8 cellular contexts compared by ENCODE assay signal in the genomic region with DNA sequence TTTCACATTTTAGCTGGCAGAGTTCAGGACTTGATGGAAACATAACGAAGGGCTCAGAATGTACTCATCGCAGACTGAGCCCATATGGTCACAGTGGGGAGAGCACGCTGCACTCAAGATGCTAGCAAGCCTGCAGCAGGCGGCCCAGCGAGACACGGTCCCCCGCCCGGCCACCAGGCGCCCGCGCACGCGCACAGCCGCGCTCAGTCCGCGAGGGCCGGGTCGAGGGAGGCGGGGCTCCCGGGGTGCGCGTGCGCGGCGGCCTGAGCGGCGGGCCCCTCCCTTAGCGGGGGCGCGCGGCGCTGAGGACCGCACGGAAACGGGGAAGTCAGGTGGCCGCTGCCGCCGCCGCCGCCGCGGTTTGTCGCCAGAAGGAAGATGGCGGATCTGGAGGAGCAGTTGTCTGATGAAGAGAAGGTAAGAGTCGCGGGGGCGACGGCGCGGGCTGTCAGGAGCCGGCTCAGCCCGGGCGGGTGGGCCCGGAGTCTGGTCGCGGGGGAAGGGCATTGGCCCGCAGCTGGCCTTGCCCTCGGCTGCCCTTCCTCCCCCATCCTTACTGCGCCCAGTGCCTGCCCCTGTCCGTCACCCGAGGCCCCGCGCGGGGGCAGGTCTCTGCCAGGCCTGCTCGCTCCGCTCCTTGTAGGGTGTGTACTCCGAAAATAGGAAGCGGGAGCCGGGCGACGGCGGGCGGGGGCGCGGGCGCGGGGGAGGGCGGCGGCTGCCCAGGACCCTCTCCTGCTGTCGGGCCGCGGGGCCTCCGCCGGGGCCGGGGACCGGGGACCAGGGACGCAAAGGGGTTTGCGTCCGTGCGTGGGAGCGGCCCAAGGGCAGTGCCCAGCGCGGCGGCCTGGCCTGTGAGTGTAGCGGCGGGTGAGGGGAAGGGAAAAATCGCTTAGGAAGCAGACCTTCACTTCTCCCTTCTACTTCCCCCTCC. TPM values are rescaled to one million over a fixed set of nuclear protein-coding genes. Genes with fewer than 3 reads are reported as not detected.
DNase-seq lines count a peak whose midpoint lies in the region; ATAC-seq, FAIRE-seq and TF ChIP-seq lines count a peak whose summit lies in the region.

A gene (plus strand): TSS at position 354 of the 934 bp plus-strand sequence. CDS start 25 bp downstream, at position 379.

- POLR2A ChIA-PET in RWPE1 (lab: Yijun Ruan, JAX; ENCODE audit: low non-redundant PET) = no interaction called here

- peak within 1 kb of the TSS; percentile 93 for H3K9ac ChIP-seq in ES-I3 (ENCODE audit: low read depth, low read length)
- peak within 1 kb of the TSS; percentile 98 for H3K9ac ChIP-seq in fibroblast of lung (ENCODE audit: insufficient read depth, low read length)

- H3K36me3 ChIP-seq in ES-I3 (ENCODE audit: insufficient read depth, low read length) = no peaks in the 10 kb centered on the region
- no peaks in the 10 kb centered on the region for H3K36me3 ChIP-seq in fibroblast of lung (ENCODE audit: control insufficient read depth, insufficient read depth, low read length)

- H3K4me3 ChIP-seq in fibroblast of lung (replicated peaks in 1 of 4; ENCODE audit: control extremely low read depth in 1 of 4, insufficient read depth in 1 of 4, low read depth in 3 of 4, low read length in 4 of 4) = peak within 1 kb of the TSS; percentile 87 to 98 (median 90)

- peak within 1 kb of the TSS; percentile 92 for H3K27ac Mint-ChIP-seq in activated T-helper 17 cell treated with anti-CD3 and anti-CD28 coated beads, Interleukin-2, amount 50 U/mL, for 72 hours
- H3K27ac Mint-ChIP-seq in natural killer cell = peak within 1 kb of the TSS; percentile 93 to 95

- H3K4me2 ChIP-seq in fibroblast of lung (ENCODE audit: extremely low read depth, insufficient read depth, low read length) = peak within 1 kb of the TSS; percentile 96

- no peaks in the 10 kb centered on the region for H4K20me1 ChIP-seq in fibroblast of lung (ENCODE audit: control insufficient read depth, extremely low read depth, insufficient read depth, low read length)

- no peaks in the 10 kb centered on the region for H3K9me3 Mint-ChIP-seq in activated T-helper 17 cell treated with anti-CD3 and anti-CD28 coated beads, Interleukin-2, amount 50 U/mL, for 72 hours
- H3K9me3 Mint-ChIP-seq in natural killer cell = no peaks in the 10 kb centered on the region

- H3K4me1 Mint-ChIP-seq in activated T-helper 17 cell treated with anti-CD3 and anti-CD28 coated beads, Interleukin-2, amount 50 U/mL, for 72 hours = peaks cover 22% of the 10 kb centered on the region
- H3K4me1 Mint-ChIP-seq in natural killer cell = peaks cover 36 to 49% of the 10 kb centered on the region in 2 donors

- TF ChIP-seq CTCF in RWPE1 (conservative IDR thresholded peaks at IDR 0.05; ENCODE audit: low read depth) (peak; percentile 24; the same call in 1 of the 2 replicates), fibroblast of lung (conservative IDR thresholded peaks at IDR 0.05 in 1 of 2, IDR thresholded peaks at IDR 0.05 in 1 of 2; ENCODE audit: low read depth in 1 of 2, low read length in 2 of 2) (peak; percentile 16 to 18), natural killer cell (IDR thresholded peaks at IDR 0.05) (peak; percentile 36)

- TF ChIP-seq POLR2A in H54 (IDR thresholded peaks at IDR 0.05; ENCODE audit: low read depth, low read length) = peak; percentile 83

- peaks cover 21% of the 10 kb centered on the region for H3K36me3 Mint-ChIP-seq in activated T-helper 17 cell treated with anti-CD3 and anti-CD28 coated beads, Interleukin-2, amount 50 U/mL, for 72 hours (ENCODE audit: low read depth)
- no peaks in the 10 kb centered on the region for H3K36me3 Mint-ChIP-seq in natural killer cell

- peak; percentile 38 for FAIRE-seq in H54 (lab: Jason Lieb, UNC)

- H3K27ac ChIP-seq in RWPE1 (peak within 1 kb of the TSS; percentile 92), fibroblast of lung (ENCODE audit: insufficient read depth, low read length) (peak within 1 kb of the TSS; percentile 95)

- CTCF ChIA-PET in RWPE1 (lab: Yijun Ruan, JAX) = interaction anchor here (0.7 kb wide), 2 partner anchors 11 to 313 kb away, joined by 3 read pairs; no protein-coding TSS in a partner anchor

- no peaks in the 10 kb centered on the region for H3K9me3 ChIP-seq in ES-I3 (ENCODE audit: control insufficient read depth, insufficient read depth, low read length)
- no peaks in the 10 kb centered on the region for H3K9me3 ChIP-seq in fibroblast of lung (ENCODE audit: control insufficient read depth, insufficient read depth, low read depth, low read length)

- DNase-seq in H54 (ENCODE audit: insufficient read length, low spot score) (peak; percentile 90), LoVo (ENCODE audit: low spot score) (peak; percentile 99), RWPE1 (ENCODE audit: low spot score) (peak; percentile 99), fibroblast of lung (ENCODE audit: low read depth in 2 of 2) (peak; percentile 85 to 89), natural killer cell (peak; percentile 97)
- DNase-seq in stimulated activated naive CD4-positive, alpha-beta T cell (lab: John Stamatoyannopoulos, UW) = peak; percentile 89 to 95 (median 92)

- H3K79me2 ChIP-seq in fibroblast of lung (ENCODE audit: control insufficient read depth, insufficient read depth, low read length) = peaks cover 46% of the 10 kb centered on the region

- H3K27me3 ChIP-seq in fibroblast of lung (ENCODE audit: control insufficient read depth, insufficient read depth, low read length) = no peaks in the 10 kb centered on the region

- intact Hi-C loops in natural killer cell (cut with micrococcal nuclease) = loop anchor here (2.0 to 5.0 kb wide), 2 partner anchors 90 to 650 kb away; a partner anchor contains a TSS

- H2AFZ ChIP-seq in fibroblast of lung (ENCODE audit: low read length) = peak within 1 kb of the TSS; percentile 31

- peaks cover 1% of the 10 kb centered on the region for H3K27me3 Mint-ChIP-seq in activated T-helper 17 cell treated with anti-CD3 and anti-CD28 coated beads, Interleukin-2, amount 50 U/mL, for 72 hours
- H3K27me3 Mint-ChIP-seq in natural killer cell (ENCODE audit: low read depth in 2 of 2) = peaks cover 15 to 19% of the 10 kb centered on the region in 2 donors

- ATAC-seq in activated T-helper 17 cell treated with anti-CD3 and anti-CD28 coated beads, Interleukin-2, amount 50 U/mL, for 72 hours (replicated peaks) = peak; percentile 90
- peak; percentile 90 to 98 (median 91) for ATAC-seq in natural killer cell

- H3K4me3 Mint-ChIP-seq in activated T-helper 17 cell treated with anti-CD3 and anti-CD28 coated beads, Interleukin-2, amount 50 U/mL, for 72 hours = peak within 1 kb of the TSS; percentile 88
- peak within 1 kb of the TSS; percentile 99 for H3K4me3 Mint-ChIP-seq in natural killer cell

- H3K4me1 ChIP-seq in ES-I3 (ENCODE audit: insufficient read depth, low read length) (no peaks in the 10 kb centered on the region; the same call in 1 of the 2 replicates), fibroblast of lung (ENCODE audit: control insufficient read depth, extremely low read depth, insufficient read depth, low read length) (peaks cover 5% of the 10 kb centered on the region)

RNA-seq across cellular contexts. Expression of the gene that starts here (rescaled TPM):
- total RNA-seq in activated T-helper 17 cell treated with anti-CD3 and anti-CD28 coated beads, Interleukin-2, amount 50 U/mL, for 72 hours = 100 to 1,000 TPM; 108 to 181 TPM
- total RNA-seq in fibroblast of lung = 91.9 and 123 TPM in 2 replicates
- polyA plus RNA-seq in fibroblast of lung = 151 and 205 TPM in 2 replicates
- polyA plus RNA-seq in fibroblast of lung (2012) = 131 and 154 TPM in 2 replicates
- polyA minus RNA-seq in fibroblast of lung (ENCODE audit: low replicate concordance) = 1.3 and 1.6 TPM in 2 replicates
- total RNA-seq in natural killer cell = 100 to 1,000 TPM in 2 of 3 donors, 10 to 100 TPM in 1; 97.0 to 135 (median 131) TPM

Comparison
In these comparisons a context has a peak if more than half of its experiments do, and no peak if none do; other contexts are left out.
1. Peak in every context shown above with its lines: DNase-seq, ATAC-seq, H3K4me3 ChIP-seq and H3K27ac ChIP-seq.